In the genomic region with DNA sequence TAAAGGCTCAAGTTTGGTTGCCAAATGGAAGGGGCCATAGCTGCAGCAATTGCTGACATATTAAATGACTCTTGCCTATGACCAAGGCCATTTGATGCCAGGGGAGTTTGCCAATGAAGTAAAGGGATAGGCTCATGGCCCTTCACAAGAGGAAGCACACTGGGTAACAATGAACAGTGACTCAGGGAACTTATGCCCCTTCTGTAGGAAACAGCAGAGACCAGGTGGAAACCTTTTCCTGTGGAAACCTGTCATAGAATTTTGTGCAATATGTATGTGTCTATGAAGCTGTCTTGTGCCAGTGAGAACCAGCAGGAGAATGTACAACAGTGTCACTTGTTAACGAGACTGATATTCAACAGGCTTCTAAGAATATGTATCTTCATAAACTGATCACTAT, we compare ENCODE assay signal across 14 cellular contexts. TPM values are rescaled to one million over a fixed set of nuclear protein-coding genes. Genes with fewer than 3 reads are reported as not detected.
DNase-seq lines count a peak whose midpoint lies in the region; ATAC-seq lines count a peak whose summit lies in the region.
"Had no signal": no experiment of that assay in that cellular context is flagged by ENCODE, and none has a peak within 500 bp of the region (broad histone marks: within the 10 kb centered on the region; RNA-seq: fewer than 3 reads in every experiment).

No MANE protein-coding gene starts in this region.

- no peak overlapping the region for H3K27ac ChIP-seq in epithelial cell of prostate
- H3K27ac ChIP-seq: GM23248 had no signal

- no peak for DNase-seq in activated T-cell treated with anti-CD3 and anti-CD28 coated beads, Interleukin-2, amount 50 U/mL, for 24 hours
- DNase-seq in activated T-cell treated with anti-CD3 and anti-CD28 coated beads for 4 hours = no peak
- no peak for DNase-seq in T-helper 17 cell
- peak; percentile 36 for DNase-seq in epithelial cell of prostate (ENCODE audit: low read depth, low spot score)
- no peak for DNase-seq in memory B cell (ENCODE audit: low spot score in 2 of 2)
- DNase-seq in stimulated activated naive CD8-positive, alpha-beta T cell treated with anti-CD3 and anti-CD28 coated beads, Interleukin-15, amount 100 ng/mL, for 72 hours = no peak
- DNase-seq in AG20443 (ENCODE audit: low spot score) = no peak
- DNase-seq: BE2C; Caco-2; CD8-positive, alpha-beta memory T cell; GM23248; IMR-90 had no signal

- H3K4me1 Mint-ChIP-seq in activated T-cell treated with anti-CD3 and anti-CD28 coated beads, Interleukin-2, amount 50 U/mL, for 24 hours (ENCODE audit: low read depth) = peaks cover 5% of the 10 kb centered on the region
- H3K4me1 Mint-ChIP-seq in T-helper 17 cell = peaks cover 4% of the 10 kb centered on the region
- peaks cover 3% of the 10 kb centered on the region for H3K4me1 Mint-ChIP-seq in memory B cell
- peaks cover 7% of the 10 kb centered on the region for H3K4me1 Mint-ChIP-seq in stimulated activated naive CD8-positive, alpha-beta T cell treated with anti-CD3 and anti-CD28 coated beads, Interleukin-15, amount 100 ng/mL, for 72 hours

- ATAC-seq in T-helper 17 cell (no peak), memory B cell (ENCODE audit: low read depth) (no peak), HG02938 (IDR thresholded peaks at IDR 0.05; ENCODE audit: unreplicated experiment) (no peak)
- no peak for ATAC-seq in stimulated activated naive CD8-positive, alpha-beta T cell treated with anti-CD3 and anti-CD28 coated beads, Interleukin-15, amount 100 ng/mL, for 72 hours
- ATAC-seq: HCT116 had no signal

- peak overlapping the region; percentile 53 for H3K27ac Mint-ChIP-seq in activated T-cell treated with anti-CD3 and anti-CD28 coated beads, Interleukin-2, amount 50 U/mL, for 24 hours
- H3K27ac Mint-ChIP-seq in T-helper 17 cell (peak overlapping the region; percentile 51), memory B cell (peak overlapping the region; percentile 67)
- no peak overlapping the region for H3K27ac Mint-ChIP-seq in stimulated activated naive CD8-positive, alpha-beta T cell treated with anti-CD3 and anti-CD28 coated beads, Interleukin-15, amount 100 ng/mL, for 72 hours

- H3K9me3 Mint-ChIP-seq in activated T-cell treated with anti-CD3 and anti-CD28 coated beads, Interleukin-2, amount 50 U/mL, for 24 hours = no peaks in the 10 kb centered on the region
- no peaks in the 10 kb centered on the region for H3K9me3 Mint-ChIP-seq in memory B cell
- no peaks in the 10 kb centered on the region for H3K9me3 Mint-ChIP-seq in stimulated activated naive CD8-positive, alpha-beta T cell treated with anti-CD3 and anti-CD28 coated beads, Interleukin-15, amount 100 ng/mL, for 72 hours
- H3K9me3 Mint-ChIP-seq: CD8-positive, alpha-beta memory T cell had no signal

- H3K4me3 Mint-ChIP-seq in activated T-cell treated with anti-CD3 and anti-CD28 coated beads, Interleukin-2, amount 50 U/mL, for 24 hours = no peak overlapping the region
- H3K4me3 Mint-ChIP-seq in T-helper 17 cell (no peak overlapping the region), memory B cell (no peak overlapping the region)
- no peak overlapping the region for H3K4me3 Mint-ChIP-seq in stimulated activated naive CD8-positive, alpha-beta T cell treated with anti-CD3 and anti-CD28 coated beads, Interleukin-15, amount 100 ng/mL, for 72 hours
- H3K4me3 Mint-ChIP-seq: CD8-positive, alpha-beta memory T cell had no signal

- no peaks in the 10 kb centered on the region for H3K27me3 Mint-ChIP-seq in activated T-cell treated with anti-CD3 and anti-CD28 coated beads, Interleukin-2, amount 50 U/mL, for 24 hours
- H3K27me3 Mint-ChIP-seq in T-helper 17 cell (peaks cover 7% of the 10 kb centered on the region), memory B cell (no peaks in the 10 kb centered on the region)
- no peaks in the 10 kb centered on the region for H3K27me3 Mint-ChIP-seq in stimulated activated naive CD8-positive, alpha-beta T cell treated with anti-CD3 and anti-CD28 coated beads, Interleukin-15, amount 100 ng/mL, for 72 hours

- no peaks in the 10 kb centered on the region for H3K36me3 Mint-ChIP-seq in activated T-cell treated with anti-CD3 and anti-CD28 coated beads, Interleukin-2, amount 50 U/mL, for 24 hours (ENCODE audit: low read depth)
- peaks cover 3% of the 10 kb centered on the region for H3K36me3 Mint-ChIP-seq in T-helper 17 cell (ENCODE audit: low read depth)
- H3K36me3 Mint-ChIP-seq in memory B cell = no peaks in the 10 kb centered on the region
- H3K36me3 Mint-ChIP-seq: CD8-positive, alpha-beta memory T cell had no signal

- no peaks in the 10 kb centered on the region for H3K9me3 ChIP-seq in T-helper 17 cell (ENCODE audit: control insufficient read depth, low read length, poor library complexity, severe bottlenecking)
- H3K9me3 ChIP-seq: BE2C, Caco-2 had no signal

RNA-seq across cellular contexts. Expression of gene AVEN, which starts 25.4 kb away (rescaled TPM):
- 1 to 10 TPM; 7.0 to 8.9 TPM for total RNA-seq in T-helper 17 cell

RNA-seq across cellular contexts. Expression of gene EMC7, which starts 37.2 kb away (rescaled TPM):
- 10 to 100 TPM; 43.0 to 50.4 TPM for total RNA-seq in T-helper 17 cell

RNA-seq across cellular contexts. Expression of gene PGBD4, which starts 37.4 kb away (rescaled TPM):
- 1 to 10 TPM; 2.8 to 3.3 TPM for total RNA-seq in T-helper 17 cell

Comparison
In these comparisons a context has a peak if more than half of its experiments do, and no peak if none do; other contexts are left out.
1. H3K27ac Mint-ChIP-seq: peak in activated T-cell treated with anti-CD3 and anti-CD28 coated beads, Interleukin-2, amount 50 U/mL, for 24 hours (single experiment), T-helper 17 cell (single experiment) and memory B cell (single experiment); none in stimulated activated naive CD8-positive, alpha-beta T cell treated with anti-CD3 and anti-CD28 coated beads, Interleukin-15, amount 100 ng/mL, for 72 hours (0 of 2).